ENCODE assay signal across 8 cellular contexts in genomic region chr21:39312112-39313041, GRCh38.
DNase-seq lines count a peak whose midpoint lies in the region; ATAC-seq and TF ChIP-seq lines count a peak whose summit lies in the region.

No MANE protein-coding gene starts in this region.

- no peak for TF ChIP-seq CTCF in AG09319 (IDR thresholded peaks at IDR 0.05; ENCODE audit: low read depth, low read length)

- peak; percentile 68 for ATAC-seq in GM19035 (IDR thresholded peaks at IDR 0.05; ENCODE audit: unreplicated experiment)
- peak; percentile 83 for ATAC-seq in HG03354 (IDR thresholded peaks at IDR 0.05; ENCODE audit: poor library complexity, severe bottlenecking, unreplicated experiment)

- DNase-seq in AG09319 (ENCODE audit: extremely low read depth, low read depth) (peak; percentile 69), NCI-H345 treated with DMSO at 0.1 percent for 48 hours (lab: John Stamatoyannopoulos, UW; ENCODE audit: unreplicated experiment) (peak; percentile 96), iris pigment epithelial cell (ENCODE audit: low read depth) (peak; percentile 89), smooth muscle cell of the brain vasculature (ENCODE audit: low read depth, low spot score) (peak; percentile 49)
- DNase-seq in activated CD4-positive, CD25-positive, alpha-beta regulatory T cell treated with anti-CD3 and anti-CD28 coated beads, Interleukin-2, amount 50 U/mL, for 16 hours (ENCODE audit: low read depth, low spot score) = peak; percentile 90
- peak; percentile 94 for DNase-seq in central memory CD4-positive, alpha-beta T cell

Comparison
In these comparisons a context has a peak if more than half of its experiments do, and no peak if none do; other contexts are left out.
1. Peak in every context shown above with its lines: DNase-seq and ATAC-seq.